Comparison of ENCODE assay signal across 29 cellular contexts in the genomic region with DNA sequence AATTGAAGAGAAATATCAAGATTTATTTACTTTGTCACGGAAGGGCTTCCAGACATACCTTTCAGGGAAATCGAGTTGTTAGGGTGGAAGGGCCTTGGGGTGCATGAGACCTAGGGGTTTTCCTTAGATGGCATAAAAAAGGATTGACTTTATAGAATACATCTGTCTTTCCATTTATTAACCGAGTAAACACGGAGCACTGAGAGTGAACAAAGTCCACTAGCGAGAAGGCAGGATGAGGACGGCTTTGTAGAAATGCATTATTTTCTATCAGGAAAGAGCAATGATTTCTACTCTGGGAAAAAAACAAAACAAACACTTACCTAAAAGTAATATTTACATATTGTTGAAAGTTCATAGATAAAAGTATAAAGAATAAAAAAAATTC.
DNase-seq lines count a peak whose midpoint lies in the region; ATAC-seq and TF ChIP-seq lines count a peak whose summit lies in the region.
"Had no signal": no experiment of that assay in that cellular context is flagged by ENCODE, and none has a peak within 500 bp of the region (broad histone marks: within the 10 kb centered on the region; RNA-seq: fewer than 3 reads in every experiment).

No MANE protein-coding gene starts in this region.

- no peak overlapping the region for H3K9ac ChIP-seq in HUES64 (ENCODE audit: low read depth, low read length)
- H3K9ac ChIP-seq in endodermal cell (ENCODE audit: extremely low read depth, low read length, poor library complexity, severe bottlenecking): no peak overlapping the region

- no peak overlapping the region for H3K27ac Mint-ChIP-seq in endodermal cell
- peak overlapping the region; percentile 86 for H3K27ac Mint-ChIP-seq in mesothelial cell of epicardium
- peak overlapping the region; percentile 86 for H3K27ac Mint-ChIP-seq in type B pancreatic cell
- H3K27ac Mint-ChIP-seq: activated T-helper 2 cell treated with anti-CD3 and anti-CD28 coated beads, Interferon-gamma antibody, Interleukin-2, Interleukin-4, amounts not matched to agents 10 μg/mL and 5 μg/mL and 100 μg/mL, durations not matched to agents 14 hours and 24 hours and 36 hours; immature natural killer cell; stimulated activated effector memory CD8-positive, alpha-beta T cell treated with anti-CD3 and anti-CD28 coated beads, Interleukin-12 subunit alpha, Interleukin-12 subunit beta, amount 100 ng/mL, for 72 hours had no signal

- 89% methylated on average over 6 of the region's 6 CpGs for WGBS in HUES64
- 98% methylated on average over 5 to 6 of the region's 6 CpGs for WGBS in endodermal cell (ENCODE audit: insufficient coverage in 1 of 2, insufficient read length in 1 of 2), 2 experiments

- no peaks in the 10 kb centered on the region for H3K27me3 ChIP-seq in HUES64 (ENCODE audit: insufficient read depth, low read length)
- no peaks in the 10 kb centered on the region for H3K27me3 ChIP-seq in endodermal cell (ENCODE audit: control insufficient read depth, insufficient read depth, low read length, poor library complexity, severe bottlenecking)
- H3K27me3 ChIP-seq: brain microvascular endothelial cell, SJCRH30, upper lobe of left lung had no signal

- no peak for DNase-seq in endodermal cell
- no peak for DNase-seq in mesothelial cell of epicardium (ENCODE audit: low spot score in 2 of 2, unreplicated experiment in 2 of 2)
- DNase-seq in type B pancreatic cell (ENCODE audit: extremely low spot score, unreplicated experiment): no peak
- no peak for DNase-seq in stimulated activated CD4-positive, alpha-beta T cell treated with anti-CD3 and anti-CD28 coated beads, Interleukin-4, amount 100 ng/mL, for 1 hour
- DNase-seq: activated CD4-positive, alpha-beta T cell treated with anti-CD3 and anti-CD28 coated beads for 48 hours; activated naive CD4-positive, alpha-beta T cell treated with anti-CD3 and anti-CD28 coated beads, Interleukin-2, amount 50 U/mL, for 16 hours; activated T-cell treated with anti-CD3 and anti-CD28 coated beads for 4 hours; amniotic stem cell; brain microvascular endothelial cell; C1 segment of cervical spinal cord; immature natural killer cell; left ventricle myocardium inferior; mesendoderm; naive thymus-derived CD4-positive, alpha-beta T cell; NCI-H146; NCI-H2107; NCI-H446; NCI-H774; nucleus accumbens; SJCRH30; stimulated activated CD4-positive, alpha-beta T cell treated with anti-CD3 and anti-CD28 coated beads, Interleukin-15, amount 100 ng/mL, for 24 hours; substantia nigra; WERI-Rb-1 had no signal

- H3K4me1 Mint-ChIP-seq in endodermal cell: peaks cover 5% of the 10 kb centered on the region
- H3K4me1 Mint-ChIP-seq in mesothelial cell of epicardium: peaks cover 15% of the 10 kb centered on the region
- peaks cover 28% of the 10 kb centered on the region for H3K4me1 Mint-ChIP-seq in type B pancreatic cell (ENCODE audit: unreplicated experiment)

- H3K4me3 ChIP-seq in HUES64 (ENCODE audit: low read length): no peak overlapping the region
- H3K4me3 ChIP-seq in endodermal cell (ENCODE audit: low read length): no peak overlapping the region
- H3K4me3 ChIP-seq: left ventricle myocardium inferior, SJCRH30, upper lobe of left lung had no signal

- no peak for ATAC-seq in HG02885 (IDR thresholded peaks at IDR 0.05; ENCODE audit: poor library complexity, unreplicated experiment)
- no peak for ATAC-seq in HG03520 (IDR thresholded peaks at IDR 0.05; ENCODE audit: unreplicated experiment)
- ATAC-seq: naive thymus-derived CD4-positive, alpha-beta T cell; stimulated activated effector memory CD8-positive, alpha-beta T cell treated with anti-CD3 and anti-CD28 coated beads, Interleukin-12 subunit alpha, Interleukin-12 subunit beta, amount 100 ng/mL, for 72 hours had no signal

- H3K36me3 Mint-ChIP-seq in endodermal cell (ENCODE audit: low read depth) (peaks cover 15% of the 10 kb centered on the region), mesothelial cell of epicardium (peaks cover 6% of the 10 kb centered on the region), type B pancreatic cell (no peaks in the 10 kb centered on the region)
- H3K36me3 Mint-ChIP-seq: stimulated activated effector memory CD8-positive, alpha-beta T cell treated with anti-CD3 and anti-CD28 coated beads, Interleukin-12 subunit alpha, Interleukin-12 subunit beta, amount 100 ng/mL, for 72 hours had no signal

- H3K27me3 Mint-ChIP-seq in endodermal cell (ENCODE audit: insufficient read depth) (no peaks in the 10 kb centered on the region), mesothelial cell of epicardium (ENCODE audit: low read depth) (no peaks in the 10 kb centered on the region), type B pancreatic cell (no peaks in the 10 kb centered on the region)
- H3K27me3 Mint-ChIP-seq: naive thymus-derived CD4-positive, alpha-beta T cell had no signal

- H3K27ac ChIP-seq in HUES64 (ENCODE audit: low read depth, low read length) (0 out of 2 replicates have a peak overlapping the region, but pooled peaks have one; percentile 12), endodermal cell (ENCODE audit: low read depth, low read length) (peak overlapping the region; percentile 21)
- H3K27ac ChIP-seq: brain microvascular endothelial cell, left ventricle myocardium inferior, SJCRH30, upper lobe of left lung, WERI-Rb-1 had no signal

- H3K9me3 ChIP-seq in HUES64 (ENCODE audit: insufficient read depth, low read depth, low read length) (no peaks in the 10 kb centered on the region), endodermal cell (ENCODE audit: control insufficient read depth, low read length) (no peaks in the 10 kb centered on the region)
- H3K9me3 ChIP-seq: left ventricle myocardium inferior, SJCRH30, upper lobe of left lung had no signal

- peaks cover 12% of the 10 kb centered on the region; the same call in 1 of the 2 replicates for H3K4me1 ChIP-seq in HUES64 (ENCODE audit: insufficient read depth, low read length)
- no peaks in the 10 kb centered on the region for H3K4me1 ChIP-seq in endodermal cell (ENCODE audit: control insufficient read depth, insufficient read depth, low read length)
- H3K4me1 ChIP-seq: SJCRH30 had no signal

- H3K9me3 Mint-ChIP-seq in endodermal cell (peaks cover 6% of the 10 kb centered on the region), mesothelial cell of epicardium (no peaks in the 10 kb centered on the region), type B pancreatic cell (no peaks in the 10 kb centered on the region)
- H3K9me3 Mint-ChIP-seq: activated T-helper 2 cell treated with anti-CD3 and anti-CD28 coated beads, Interferon-gamma antibody, Interleukin-2, Interleukin-4, amounts not matched to agents 10 μg/mL and 5 μg/mL and 100 μg/mL, durations not matched to agents 14 hours and 24 hours and 36 hours; immature natural killer cell; naive thymus-derived CD4-positive, alpha-beta T cell; stimulated activated effector memory CD8-positive, alpha-beta T cell treated with anti-CD3 and anti-CD28 coated beads, Interleukin-12 subunit alpha, Interleukin-12 subunit beta, amount 100 ng/mL, for 72 hours had no signal

- H3K4me3 Mint-ChIP-seq in endodermal cell: no peak overlapping the region
- no peak overlapping the region for H3K4me3 Mint-ChIP-seq in mesothelial cell of epicardium
- peak overlapping the region; percentile 77 for H3K4me3 Mint-ChIP-seq in type B pancreatic cell
- H3K4me3 Mint-ChIP-seq: immature natural killer cell; naive thymus-derived CD4-positive, alpha-beta T cell; stimulated activated effector memory CD8-positive, alpha-beta T cell treated with anti-CD3 and anti-CD28 coated beads, Interleukin-12 subunit alpha, Interleukin-12 subunit beta, amount 100 ng/mL, for 72 hours had no signal

- TF ChIP-seq CTCF in endodermal cell (conservative IDR thresholded peaks at IDR 0.05) (no peak), mesothelial cell of epicardium (IDR thresholded peaks at IDR 0.05; ENCODE audit: unreplicated experiment) (no peak), type B pancreatic cell (conservative IDR thresholded peaks at IDR 0.05) (no peak)

- H3K36me3 ChIP-seq in HUES64 (ENCODE audit: insufficient read depth, low read length): peaks cover 14% of the 10 kb centered on the region
- peaks cover 17% of the 10 kb centered on the region for H3K36me3 ChIP-seq in endodermal cell (ENCODE audit: control insufficient read depth, insufficient read depth, low read length)
- H3K36me3 ChIP-seq: brain microvascular endothelial cell had no signal
